Comparison of ENCODE assay signal across 8 cellular contexts in the genomic region with DNA sequence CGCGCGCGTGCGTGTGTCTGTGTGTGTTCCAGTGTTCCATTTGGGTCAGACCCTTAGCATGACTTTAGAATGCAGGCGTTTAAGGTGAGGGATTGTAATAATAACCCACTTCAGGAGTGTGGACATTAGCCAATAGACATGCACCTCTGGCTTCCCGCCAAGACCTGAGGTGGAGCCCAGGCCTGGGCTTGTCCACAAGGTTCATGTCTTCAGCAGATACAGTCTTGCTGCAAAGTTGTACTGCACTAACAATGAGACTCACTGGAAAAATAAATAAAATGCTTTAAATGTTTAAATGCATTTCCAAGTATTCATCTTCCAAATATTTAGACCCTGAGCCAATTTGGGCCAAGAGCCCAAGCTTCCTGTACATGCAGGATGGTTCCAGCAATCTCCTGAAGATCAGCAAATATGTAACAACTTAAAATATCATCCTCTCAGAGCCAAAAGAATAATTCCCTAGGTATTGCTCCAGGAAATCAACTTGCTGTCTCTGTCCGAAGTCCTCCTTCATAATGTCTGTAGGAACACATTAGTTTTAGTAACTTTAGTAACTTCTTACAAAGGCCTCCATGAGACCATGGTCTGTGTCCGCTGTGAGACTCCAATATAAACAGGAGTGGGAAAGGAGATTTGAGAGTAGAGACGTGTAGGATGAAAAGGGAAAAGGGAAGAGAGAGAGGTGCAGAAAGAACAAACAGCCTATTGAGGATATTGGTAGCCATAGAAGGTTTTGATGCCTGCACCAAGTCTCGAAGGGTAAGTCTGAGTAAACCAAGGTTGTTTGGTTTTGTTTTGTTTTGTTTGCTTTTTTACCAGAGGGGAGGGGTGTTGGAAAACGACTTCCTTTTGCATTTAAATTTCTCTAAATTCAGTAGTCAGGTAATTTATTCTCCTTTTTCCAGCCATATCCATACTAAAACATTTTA.
DNase-seq lines count a peak whose midpoint lies in the region; ATAC-seq and TF ChIP-seq lines count a peak whose summit lies in the region.

No MANE protein-coding gene starts in this region.

- H3K27ac ChIP-seq in left ventricle myocardium inferior (replicated peaks), result peak overlapping the region; percentile 53
- no peak overlapping the region for H3K27ac ChIP-seq in right cardiac atrium (ENCODE audit: low read length)

- peak overlapping the region; percentile 19 for H3K9ac ChIP-seq in adipocyte (ENCODE audit: low read length)

- peaks cover 19% of the 10 kb centered on the region for H3K4me1 Mint-ChIP-seq in activated T-cell treated with anti-CD3 and anti-CD28 coated beads, Interleukin-2, amount 50 U/mL, for 72 hours (ENCODE audit: low read depth)

- no peak overlapping the region for H3K27ac Mint-ChIP-seq in activated T-cell treated with anti-CD3 and anti-CD28 coated beads, Interleukin-2, amount 50 U/mL, for 72 hours

- intact Hi-C loops in left ventricle myocardium inferior (cut with micrococcal nuclease), result no loop called here
- intact Hi-C loops in Right ventricle myocardium inferior (cut with DNase I), result loop anchor here (5.0 kb wide), 1 partner anchor 107 kb away; no protein-coding TSS in a partner anchor
- intact Hi-C loops in right cardiac atrium (cut with DNase I), result no loop called here

- H3K27me3 Mint-ChIP-seq in activated T-cell treated with anti-CD3 and anti-CD28 coated beads, Interleukin-2, amount 50 U/mL, for 72 hours (ENCODE audit: low read depth), result peaks cover 40% of the 10 kb centered on the region

- no peak for TF ChIP-seq CTCF in left ventricle myocardium inferior (IDR thresholded peaks at IDR 0.05; ENCODE audit: borderline replicate concordance)

- WGBS in right cardiac atrium, result 58% methylated on average over 12 of the region's 12 CpGs

- H3K36me3 Mint-ChIP-seq in activated T-cell treated with anti-CD3 and anti-CD28 coated beads, Interleukin-2, amount 50 U/mL, for 72 hours (ENCODE audit: insufficient read depth in 2 of 2), result no peaks in the 10 kb centered on the region

- no peaks in the 10 kb centered on the region for H3K36me3 ChIP-seq in left ventricle myocardium inferior
- H3K36me3 ChIP-seq in adipocyte (ENCODE audit: control insufficient read depth, insufficient read depth, low read length, severe bottlenecking), result no peaks in the 10 kb centered on the region

- H3K4me1 ChIP-seq in left ventricle myocardium inferior (peaks cover 44% of the 10 kb centered on the region), adipocyte (ENCODE audit: control insufficient read depth, insufficient read depth, low read length) (peaks cover 27% of the 10 kb centered on the region), right cardiac atrium (ENCODE audit: control insufficient read depth, insufficient read depth, low read length) (peaks cover 6% of the 10 kb centered on the region)

- ATAC-seq in Right ventricle myocardium inferior, result no peak
- peak; percentile 26 for ATAC-seq in right cardiac atrium
- no peak for ATAC-seq in activated T-cell treated with anti-CD3 and anti-CD28 coated beads, Interleukin-2, amount 50 U/mL, for 72 hours (replicated peaks in 1 of 2)
- no peak for ATAC-seq in GM21737 (IDR thresholded peaks at IDR 0.05; ENCODE audit: unreplicated experiment)

- no peaks in the 10 kb centered on the region for H3K27me3 ChIP-seq in left ventricle myocardium inferior (ENCODE audit: low read depth)
- H3K27me3 ChIP-seq in adipocyte (replicated peaks; ENCODE audit: control insufficient read depth, insufficient read depth, low read length), result no peaks in the 10 kb centered on the region
- H3K27me3 ChIP-seq in right cardiac atrium (ENCODE audit: control insufficient read depth, insufficient read depth), result no peaks in the 10 kb centered on the region

- DNase-seq in left ventricle myocardium inferior (peak; percentile 36), Right ventricle myocardium inferior (ENCODE audit: missing footprints) (no peak), adipocyte (ENCODE audit: low read depth) (peak; percentile 72), right cardiac atrium (peak in 2 of 3 donors; percentile 31 to 76)
- no peak for DNase-seq in activated naive CD4-positive, alpha-beta T cell treated with Interleukin-2 at 50 U/mL for 16 hours
- no peak for DNase-seq in activated T-cell treated with anti-CD3 and anti-CD28 coated beads, Interleukin-2, amount 50 U/mL, for 72 hours
- DNase-seq in activated CD8-positive, alpha-beta memory T cell treated with anti-CD3 and anti-CD28 coated beads for 24 hours, result no peak

- H3K4me3 ChIP-seq in left ventricle myocardium inferior (no peak overlapping the region), adipocyte (ENCODE audit: low read length) (no peak overlapping the region), right cardiac atrium (ENCODE audit: low read length) (no peak overlapping the region)

- no peak overlapping the region for H3K4me3 Mint-ChIP-seq in activated T-cell treated with anti-CD3 and anti-CD28 coated beads, Interleukin-2, amount 50 U/mL, for 72 hours

- H3K9me3 Mint-ChIP-seq in activated T-cell treated with anti-CD3 and anti-CD28 coated beads, Interleukin-2, amount 50 U/mL, for 72 hours, result no peaks in the 10 kb centered on the region

- H3K9me3 ChIP-seq in left ventricle myocardium inferior (replicated peaks) (peaks cover 7% of the 10 kb centered on the region), adipocyte (ENCODE audit: control insufficient read depth, low read length) (peaks cover 4% of the 10 kb centered on the region), right cardiac atrium (ENCODE audit: control insufficient read depth, low read length) (no peaks in the 10 kb centered on the region)

Comparison
In these comparisons a context has a peak if more than half of its experiments do, and no peak if none do; other contexts are left out.
1. DNase-seq: peak in left ventricle myocardium inferior (single experiment), adipocyte (single experiment) and right cardiac atrium (2 of 3); none in Right ventricle myocardium inferior (single experiment), activated naive CD4-positive, alpha-beta T cell treated with Interleukin-2 at 50 U/mL for 16 hours (single experiment), activated T-cell treated with anti-CD3 and anti-CD28 coated beads, Interleukin-2, amount 50 U/mL, for 72 hours (0 of 2) and activated CD8-positive, alpha-beta memory T cell treated with anti-CD3 and anti-CD28 coated beads for 24 hours (single experiment).
2. ATAC-seq: peak in right cardiac atrium (2 of 2); none in Right ventricle myocardium inferior (single experiment), activated T-cell treated with anti-CD3 and anti-CD28 coated beads, Interleukin-2, amount 50 U/mL, for 72 hours (0 of 2) and GM21737 (single experiment).